In genomic region chr20:36572701-36573102, GRCh38 we compare ENCODE assay signal across 8 cellular contexts. TPM values are rescaled to one million over a fixed set of nuclear protein-coding genes. Genes with fewer than 3 reads are reported as not detected.
DNase-seq lines count a peak whose midpoint lies in the region; ATAC-seq and TF ChIP-seq lines count a peak whose summit lies in the region.

No MANE protein-coding gene starts in this region.

- intact Hi-C loops in dorsolateral prefrontal cortex (cut with DNase I): no loop called here

- no peaks in the 10 kb centered on the region for H3K9me3 ChIP-seq in muscle layer of colon (ENCODE audit: low read length)
- H3K9me3 ChIP-seq in BE2C: no peaks in the 10 kb centered on the region

- peak overlapping the region; percentile 19 to 78 (median 66) for H3K4me3 ChIP-seq in dorsolateral prefrontal cortex
- peak overlapping the region; percentile 41 to 55 for H3K4me3 ChIP-seq in muscle layer of colon (ENCODE audit: low read depth in 1 of 2, low read length in 2 of 2)
- no peak overlapping the region; the same call in 1 of the 2 replicates for H3K4me3 ChIP-seq in BE2C (ENCODE audit: low read depth, low read length)

- H3K9ac ChIP-seq in muscle layer of colon (ENCODE audit: low read length): peak overlapping the region; percentile 36

- ATAC-seq in GM18870 (IDR thresholded peaks at IDR 0.05; ENCODE audit: unreplicated experiment): peak; percentile 11
- peak; percentile 17 for ATAC-seq in HG03460 (IDR thresholded peaks at IDR 0.05; ENCODE audit: unreplicated experiment)

- H3K4me1 ChIP-seq in muscle layer of colon (ENCODE audit: insufficient read depth, low read length): peaks cover 18% of the 10 kb centered on the region
- peaks cover 7% of the 10 kb centered on the region; the same call in 1 of the 2 replicates for H3K4me1 ChIP-seq in BE2C

- H3K36me3 ChIP-seq in muscle layer of colon (ENCODE audit: insufficient read depth, low read length) (no peaks in the 10 kb centered on the region), BE2C (no peaks in the 10 kb centered on the region)

- H3K27me3 ChIP-seq in dorsolateral prefrontal cortex (peaks cover 0 to 16% (median 0%) of the 10 kb centered on the region in 45 donors), muscle layer of colon (ENCODE audit: control insufficient read depth in 1 of 2, insufficient read depth in 2 of 2, low read length in 2 of 2) (no peaks in the 10 kb centered on the region), BE2C (no peaks in the 10 kb centered on the region)

- H3K27ac ChIP-seq in dorsolateral prefrontal cortex: peak overlapping the region in 52 of 59 donors; percentile 7 to 88 (median 64)
- peak overlapping the region; percentile 87 for H3K27ac ChIP-seq in muscle layer of colon (ENCODE audit: low read depth, low read length)

- peak; percentile 88 for DNase-seq in activated CD4-positive, alpha-beta T cell treated with anti-CD3 and anti-CD28 coated beads for 48 hours
- DNase-seq in dorsolateral prefrontal cortex: no peak
- peak; percentile 70 for DNase-seq in stimulated activated naive CD4-positive, alpha-beta T cell treated with Interleukin-2 at 50 U/mL for 16 hours (lab: John Stamatoyannopoulos, UW)
- DNase-seq in BE2C: no peak
- DNase-seq in NCI-H128 (lab: John Stamatoyannopoulos, UW; ENCODE audit: unreplicated experiment): no peak

- no peak for TF ChIP-seq CTCF in dorsolateral prefrontal cortex (IDR thresholded peaks at IDR 0.05 in 54 of 56, conservative IDR thresholded peaks at IDR 0.05 in 2 of 56; ENCODE audit: low read depth in 1 of 56, partially characterized antibody in 56 of 56)
- no peak for TF ChIP-seq CTCF in BE2C (IDR thresholded peaks at IDR 0.05; ENCODE audit: low read depth, low read length)

RNA-seq across cellular contexts. Expression of gene TGIF2, which starts 0.7 kb away (rescaled TPM):
- total RNA-seq in dorsolateral prefrontal cortex: 1 to 10 TPM in 119 of 120 experiments, under 1 TPM in 1; 0.83 to 9.9 (median 3.3) TPM
- polyA plus RNA-seq in BE2C (2012; ENCODE audit: insufficient read depth, insufficient read length, low read depth): 6.2 TPM

RNA-seq across cellular contexts. Expression of gene MYL9, which starts 31.4 kb away (rescaled TPM):
- total RNA-seq in dorsolateral prefrontal cortex: 100 to 1,000 TPM in 8 of 120 experiments, 10 to 100 TPM in 111, 1 to 10 TPM in 1; 8.1 to 407 (median 27.4) TPM
- not detected for polyA plus RNA-seq in BE2C (2012; ENCODE audit: insufficient read depth, insufficient read length, low read depth)

RNA-seq across cellular contexts. Expression of gene RAB5IF, which starts 32.9 kb away (rescaled TPM):
- 10 to 100 TPM; 26.9 to 62.3 (median 46.7) TPM for total RNA-seq in dorsolateral prefrontal cortex
- polyA plus RNA-seq in BE2C (2012; ENCODE audit: insufficient read depth, insufficient read length, low read depth): 259 TPM

Comparison
In these comparisons a context has a peak if more than half of its experiments do, and no peak if none do; other contexts are left out.
1. DNase-seq: peak in activated CD4-positive, alpha-beta T cell treated with anti-CD3 and anti-CD28 coated beads for 48 hours (single experiment) and stimulated activated naive CD4-positive, alpha-beta T cell treated with Interleukin-2 at 50 U/mL for 16 hours (single experiment); none in dorsolateral prefrontal cortex (0 of 10), BE2C (single experiment) and NCI-H128 (single experiment).